22 cellular contexts compared by ENCODE assay signal in the genomic region with DNA sequence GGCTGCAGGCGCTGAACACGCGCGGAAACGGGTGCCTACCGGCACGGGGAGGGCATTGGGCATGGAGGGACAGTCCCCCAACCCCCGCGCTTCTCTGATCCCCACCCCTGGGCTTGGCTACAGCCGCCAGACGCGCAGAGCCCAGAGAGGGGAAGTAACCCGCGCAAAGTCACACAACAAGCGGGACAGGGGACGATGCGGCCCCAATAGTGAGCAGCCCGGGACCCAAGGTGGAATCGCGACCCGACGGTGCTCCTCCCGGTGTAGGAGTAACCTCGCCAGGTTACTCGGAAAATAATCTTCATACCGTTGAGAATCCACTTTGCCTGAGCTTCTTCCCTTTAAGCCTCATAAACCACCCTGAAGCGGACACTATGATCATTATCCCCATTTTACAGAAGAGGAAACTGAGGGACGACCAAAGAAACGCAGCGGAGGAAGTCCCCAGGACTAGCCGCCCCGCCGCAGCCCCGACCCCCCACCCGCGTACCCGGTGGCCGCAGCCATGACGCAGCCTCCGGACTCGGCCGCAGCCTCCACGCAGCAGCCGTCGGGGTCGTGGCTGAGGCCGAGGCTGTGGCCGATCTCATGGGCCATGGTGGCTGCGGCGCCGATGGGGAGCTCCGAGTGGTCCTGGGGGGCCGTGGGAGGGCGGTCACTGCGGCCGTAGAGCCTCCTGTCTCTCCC. TPM values are rescaled to one million over a fixed set of nuclear protein-coding genes. Genes with fewer than 3 reads are reported as not detected.
DNase-seq lines count a peak whose midpoint lies in the region; ATAC-seq lines count a peak whose summit lies in the region.
"Had no signal": no experiment of that assay in that cellular context is flagged by ENCODE, and none has a peak within 500 bp of the region (broad histone marks: within the 10 kb centered on the region; RNA-seq: fewer than 3 reads in every experiment).

No MANE protein-coding gene starts in this region.

- peak; percentile 20 for DNase-seq in SIG-M5 treated with dmso at 0.1 percent for 504 hours (lab: John Stamatoyannopoulos, UW; ENCODE audit: unreplicated experiment)
- no peak for DNase-seq in SIG-M5 (lab: John Stamatoyannopoulos, UW)
- DNase-seq in H7: peak; percentile 69
- no peak for DNase-seq in activated naive CD8-positive, alpha-beta T cell treated with anti-CD3 and anti-CD28 coated beads, Interleukin-2, amount 10 ng/mL, durations not matched to agents 7 days and 5 days
- no peak for DNase-seq in mesendoderm
- no peak for DNase-seq in DMS53 (lab: John Stamatoyannopoulos, UW)
- DNase-seq in MV-4-11 (lab: John Stamatoyannopoulos, UW): no peak
- DNase-seq in posterior cingulate gyrus: no peak
- DNase-seq: 8988T; activated gamma-delta T cell; KG1; NCI-H1436 treated with DMSO at 0.1 percent for 48 hours; stimulated activated CD4-positive, alpha-beta T cell treated with anti-CD3 and anti-CD28 coated beads, Interleukin-2, amount 100 ng/mL, for 48 hours; T-helper 1 cell; tibial artery had no signal

- no peak overlapping the region for H4K5ac ChIP-seq in mesendoderm (ENCODE audit: low read length)

- intact Hi-C loops in posterior cingulate gyrus (cut with DNase I): loop anchor here (10.0 kb wide), 1 partner anchor 412 kb away; no protein-coding TSS in a partner anchor

- no peaks in the 10 kb centered on the region for H3K36me3 Mint-ChIP-seq in activated naive CD8-positive, alpha-beta T cell treated with anti-CD3 and anti-CD28 coated beads, Interleukin-2, amount 10 ng/mL, durations not matched to agents 7 days and 5 days
- H3K36me3 Mint-ChIP-seq: CD4-positive, CD25-positive, alpha-beta regulatory T cell had no signal

- H3K27me3 ChIP-seq in H7 (ENCODE audit: control insufficient read depth, insufficient read depth, low read length) (peaks cover 12% of the 10 kb centered on the region; the same call in 1 of the 2 replicates), mesendoderm (ENCODE audit: insufficient read depth, low read length, poor library complexity) (peaks cover 2% of the 10 kb centered on the region)

- peak overlapping the region; percentile 70 for H3K56ac ChIP-seq in mesendoderm (ENCODE audit: low read length)

- no peak overlapping the region for H2BK5ac ChIP-seq in mesendoderm (ENCODE audit: low read length)

- no peak overlapping the region for H4K8ac ChIP-seq in mesendoderm (ENCODE audit: low read depth, low read length)

- no peaks in the 10 kb centered on the region for H3K36me3 ChIP-seq in H7 (replicated peaks; ENCODE audit: control insufficient read depth, insufficient read depth, low read length)
- H3K36me3 ChIP-seq in mesendoderm (ENCODE audit: control insufficient read depth, insufficient read depth, low read length): no peaks in the 10 kb centered on the region

- H3K4me3 ChIP-seq in H7 (ENCODE audit: insufficient read depth, low read depth, low read length): peak overlapping the region; percentile 20; the same call in 1 of the 2 replicates
- H3K4me3 ChIP-seq in mesendoderm (ENCODE audit: low read length): no peak overlapping the region
- H3K4me3 ChIP-seq: coronary artery, tibial artery had no signal

- H3K4me2 ChIP-seq in mesendoderm (ENCODE audit: low read length): peak overlapping the region; percentile 54

- no peaks in the 10 kb centered on the region for H3K9me3 Mint-ChIP-seq in activated naive CD8-positive, alpha-beta T cell treated with anti-CD3 and anti-CD28 coated beads, Interleukin-2, amount 10 ng/mL, durations not matched to agents 7 days and 5 days

- H3K4me1 Mint-ChIP-seq in activated naive CD8-positive, alpha-beta T cell treated with anti-CD3 and anti-CD28 coated beads, Interleukin-2, amount 10 ng/mL, durations not matched to agents 7 days and 5 days: peaks cover 6% of the 10 kb centered on the region

- peaks cover 67% of the 10 kb centered on the region for H3K27me3 Mint-ChIP-seq in activated naive CD8-positive, alpha-beta T cell treated with anti-CD3 and anti-CD28 coated beads, Interleukin-2, amount 10 ng/mL, durations not matched to agents 7 days and 5 days

- H3K27ac Mint-ChIP-seq in activated naive CD8-positive, alpha-beta T cell treated with anti-CD3 and anti-CD28 coated beads, Interleukin-2, amount 10 ng/mL, durations not matched to agents 7 days and 5 days: no peak overlapping the region
- H3K27ac Mint-ChIP-seq: CD4-positive, CD25-positive, alpha-beta regulatory T cell had no signal

- POLR2A ChIA-PET in activated naive CD8-positive, alpha-beta T cell treated with anti-CD3 and anti-CD28 coated beads, Interleukin-2, amount 10 ng/mL, durations not matched to agents 7 days and 5 days (lab: Charles Lee): no interaction called here

- H3K79me2 ChIP-seq in mesendoderm (ENCODE audit: control insufficient read depth, insufficient read depth, low read length): no peaks in the 10 kb centered on the region

- H3K9ac ChIP-seq in mesendoderm (ENCODE audit: low read length): peak overlapping the region; percentile 44

- no CpG with 5 or more reads among the region's 56 CpGs for WGBS in mesendoderm (ENCODE audit: extremely low coverage, insufficient coverage, low lambda C conversion rate)

- no peak overlapping the region for H2BK15ac ChIP-seq in mesendoderm (replicated peaks; ENCODE audit: low read depth)

- H3K18ac ChIP-seq in mesendoderm (ENCODE audit: low read length): no peak overlapping the region

- no peak for ATAC-seq in activated naive CD8-positive, alpha-beta T cell treated with anti-CD3 and anti-CD28 coated beads, Interleukin-2, amount 10 ng/mL, durations not matched to agents 7 days and 5 days (ENCODE audit: low read depth)
- ATAC-seq: sciatic nerve had no signal

- no peak overlapping the region for H2BK120ac ChIP-seq in mesendoderm (ENCODE audit: low read depth, low read length)

- no peak overlapping the region for H3K23ac ChIP-seq in mesendoderm (ENCODE audit: low read length)

- H3K27ac ChIP-seq in mesendoderm (ENCODE audit: low read depth, low read length): no peak overlapping the region
- H3K27ac ChIP-seq: coronary artery, tibial artery, VCaP had no signal

- H2AK5ac ChIP-seq in mesendoderm (ENCODE audit: low read length): no peak overlapping the region

- no peaks in the 10 kb centered on the region for H3K79me1 ChIP-seq in mesendoderm (ENCODE audit: low read length)

- no peaks in the 10 kb centered on the region for H3K4me1 ChIP-seq in mesendoderm (ENCODE audit: control insufficient read depth, low read depth, low read length)

- H3K4ac ChIP-seq in mesendoderm (ENCODE audit: low read depth, low read length): no peak overlapping the region

- H3K4me3 Mint-ChIP-seq in activated naive CD8-positive, alpha-beta T cell treated with anti-CD3 and anti-CD28 coated beads, Interleukin-2, amount 10 ng/mL, durations not matched to agents 7 days and 5 days: peak overlapping the region; percentile 22
- H3K4me3 Mint-ChIP-seq: CD4-positive, CD25-positive, alpha-beta regulatory T cell had no signal

RNA-seq across cellular contexts. Expression of a gene that starts 8.8 kb away (rescaled TPM):
- 3.3 and 5.5 TPM in 2 replicates for total RNA-seq in H7 (2014; rRNA removed; shearing (Covaris generic))
- not detected for total RNA-seq in activated naive CD8-positive, alpha-beta T cell treated with anti-CD3 and anti-CD28 coated beads, Interleukin-2, amount 10 ng/mL, durations not matched to agents 7 days and 5 days
- polyA plus RNA-seq in mesendoderm (2013, experiment 1 of 2): 0.93 TPM
- 0.95 TPM for polyA plus RNA-seq in mesendoderm (2013, experiment 2 of 2)
- total RNA-seq: activated CD8-positive, alpha-beta memory T cell treated with anti-CD3 and anti-CD28 coated beads for 36 hours; CD4-positive, CD25-positive, alpha-beta regulatory T cell; Daoy had no signal
- polyA plus RNA-seq: CD4-positive, CD25-positive, alpha-beta regulatory T cell had no signal

RNA-seq across cellular contexts. Expression of a gene that starts 9.8 kb away (rescaled TPM):
- not detected in 2 replicates for total RNA-seq in H7 (2014; rRNA removed; shearing (Covaris generic))
- total RNA-seq in activated naive CD8-positive, alpha-beta T cell treated with anti-CD3 and anti-CD28 coated beads, Interleukin-2, amount 10 ng/mL, durations not matched to agents 7 days and 5 days: not detected
- not detected for polyA plus RNA-seq in mesendoderm (2013, experiment 1 of 2)
- polyA plus RNA-seq in mesendoderm (2013, experiment 2 of 2): not detected
- total RNA-seq: activated CD8-positive, alpha-beta memory T cell treated with anti-CD3 and anti-CD28 coated beads for 36 hours; CD4-positive, CD25-positive, alpha-beta regulatory T cell; Daoy; sciatic nerve had no signal
- polyA plus RNA-seq: CD4-positive, CD25-positive, alpha-beta regulatory T cell; esophagus had no signal

RNA-seq across cellular contexts. Expression of a gene that starts 39.4 kb away (rescaled TPM):
- not detected in 2 replicates for total RNA-seq in H7 (2014; rRNA removed; shearing (Covaris generic))
- total RNA-seq in activated naive CD8-positive, alpha-beta T cell treated with anti-CD3 and anti-CD28 coated beads, Interleukin-2, amount 10 ng/mL, durations not matched to agents 7 days and 5 days: under 1 TPM; 0.20 to 0.25 TPM
- not detected for polyA plus RNA-seq in mesendoderm (2013, experiment 1 of 2)
- not detected for polyA plus RNA-seq in mesendoderm (2013, experiment 2 of 2)
- total RNA-seq: activated CD8-positive, alpha-beta memory T cell treated with anti-CD3 and anti-CD28 coated beads for 36 hours; CD4-positive, CD25-positive, alpha-beta regulatory T cell; Daoy had no signal
- polyA plus RNA-seq: CD4-positive, CD25-positive, alpha-beta regulatory T cell had no signal

RNA-seq across cellular contexts. Expression of a gene that starts 59.5 kb away (rescaled TPM):
- total RNA-seq in H7 (2014; rRNA removed; shearing (Covaris generic)): 0.97 and 2.4 TPM in 2 replicates
- not detected for total RNA-seq in activated naive CD8-positive, alpha-beta T cell treated with anti-CD3 and anti-CD28 coated beads, Interleukin-2, amount 10 ng/mL, durations not matched to agents 7 days and 5 days
- 1.3 TPM for polyA plus RNA-seq in mesendoderm (2013, experiment 1 of 2)
- polyA plus RNA-seq in mesendoderm (2013, experiment 2 of 2): 1.1 TPM
- total RNA-seq: activated CD8-positive, alpha-beta memory T cell treated with anti-CD3 and anti-CD28 coated beads for 36 hours; CD4-positive, CD25-positive, alpha-beta regulatory T cell had no signal

Comparison
In these comparisons a context has a peak if more than half of its experiments do, and no peak if none do; other contexts are left out.
1. DNase-seq: peak in SIG-M5 treated with dmso at 0.1 percent for 504 hours (single experiment) and H7 (single experiment); none in SIG-M5 (single experiment), activated naive CD8-positive, alpha-beta T cell treated with anti-CD3 and anti-CD28 coated beads, Interleukin-2, amount 10 ng/mL, durations not matched to agents 7 days and 5 days (single experiment), mesendoderm (single experiment), DMS53 (single experiment), MV-4-11 (single experiment) and posterior cingulate gyrus (0 of 10).